In the genomic region with DNA sequence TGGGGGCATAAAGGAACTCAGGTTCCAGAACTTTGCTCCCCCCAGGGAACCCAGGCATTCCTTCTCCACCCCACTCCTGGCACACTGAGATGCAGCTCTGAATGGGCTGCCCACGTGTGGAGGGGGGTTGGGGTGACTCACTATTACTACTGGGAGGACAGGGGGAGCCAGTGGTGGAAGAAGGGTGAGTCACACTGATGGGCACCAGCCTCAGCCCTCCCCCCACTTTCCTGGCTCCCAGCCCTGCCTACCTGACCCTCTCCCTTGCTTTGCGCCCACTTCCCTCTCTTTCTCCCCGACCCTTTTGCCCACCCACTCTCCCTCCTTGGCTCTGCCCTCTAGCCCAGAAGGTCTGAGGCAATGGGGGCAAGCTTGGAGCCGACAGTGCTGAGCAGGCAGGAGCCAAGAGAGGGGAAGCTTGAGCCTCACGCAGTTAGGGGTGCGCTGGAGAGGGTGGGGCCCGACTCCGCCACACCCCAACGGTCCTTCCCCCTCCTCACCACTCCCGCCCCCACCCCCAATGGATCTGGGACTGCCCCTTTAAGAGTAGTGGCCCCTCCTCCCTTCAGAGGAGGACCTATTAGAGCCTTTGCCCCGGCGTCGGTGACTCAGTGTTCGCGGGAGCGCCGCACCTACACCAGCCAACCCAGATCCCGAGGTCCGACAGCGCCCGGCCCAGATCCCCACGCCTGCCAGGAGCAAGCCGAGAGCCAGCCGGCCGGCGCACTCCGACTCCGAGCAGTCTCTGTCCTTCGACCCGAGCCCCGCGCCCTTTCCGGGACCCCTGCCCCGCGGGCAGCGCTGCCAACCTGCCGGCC, we compare ENCODE assay signal across 8 cellular contexts. TPM values are rescaled to one million over a fixed set of nuclear protein-coding genes. Genes with fewer than 3 reads are reported as not detected.
DNase-seq lines count a peak whose midpoint lies in the region; ATAC-seq lines count a peak whose summit lies in the region.

A gene (plus strand): TSS at position 611 of the 818 bp plus-strand sequence. CDS start 208 bp downstream, outside the sequence.

- no peaks in the 10 kb centered on the region for H3K27me3 ChIP-seq in effector memory CD4-positive, alpha-beta T cell (replicated peaks; ENCODE audit: control insufficient read depth, insufficient read depth, low read length, poor library complexity, severe bottlenecking)

- POLR2A ChIA-PET in activated CD8-positive, alpha-beta memory T cell treated with anti-CD3 and anti-CD28 coated beads for 36 hours (lab: Charles Lee) = interaction anchor here (0.6 to 2.6 kb wide), 10 partner anchors 8 to 111 kb away, joined by 3 to 24 read pairs (median 5); no protein-coding TSS in a partner anchor

- no peaks in the 10 kb centered on the region for H3K9me3 ChIP-seq in effector memory CD4-positive, alpha-beta T cell (ENCODE audit: control insufficient read depth, low read length)

- peak within 1 kb of the TSS; percentile 100 for H3K4me3 ChIP-seq in effector memory CD4-positive, alpha-beta T cell (ENCODE audit: insufficient read depth, low read depth, low read length, poor library complexity, severe bottlenecking)

- CTCF ChIA-PET in activated CD8-positive, alpha-beta memory T cell treated with anti-CD3 and anti-CD28 coated beads for 36 hours (lab: Charles Lee) = interaction anchor here (0.8 to 5.2 kb wide), 12 partner anchors 8 to 111 kb away, joined by 3 to 47 read pairs (median 5); no protein-coding TSS in a partner anchor

- peaks cover 2% of the 10 kb centered on the region for H3K36me3 ChIP-seq in effector memory CD4-positive, alpha-beta T cell (ENCODE audit: control insufficient read depth, insufficient read depth, low read length)

- peak within 1 kb of the TSS; percentile 91 for H3K27ac ChIP-seq in effector memory CD4-positive, alpha-beta T cell (ENCODE audit: insufficient read depth, low read length, poor library complexity, severe bottlenecking)

- ATAC-seq in HG03521 (IDR thresholded peaks at IDR 0.05; ENCODE audit: unreplicated experiment) = peak; percentile 55

- H3K4me1 ChIP-seq in effector memory CD4-positive, alpha-beta T cell (ENCODE audit: control insufficient read depth, insufficient read depth, low read length, poor library complexity, severe bottlenecking) = peaks cover 20% of the 10 kb centered on the region

- DNase-seq in AG20443 (ENCODE audit: low spot score) (peak; percentile 92), GM19238 (ENCODE audit: insufficient read length, low spot score) (peak; percentile 71), NCI-H82 treated with DMSO at 0.1 percent for 48 hours (lab: John Stamatoyannopoulos, UW; ENCODE audit: unreplicated experiment) (peak; percentile 49), medulla oblongata (ENCODE audit: extremely low spot score) (peak; percentile 87)
- peak; percentile 79 to 82 (median 81) for DNase-seq in effector memory CD4-positive, alpha-beta T cell
- peak; percentile 70 for DNase-seq in stimulated activated CD8-positive, alpha-beta memory T cell treated with anti-CD3 and anti-CD28 coated beads, Interleukin-12 subunit alpha, Interleukin-12 subunit beta, amount 100 ng/mL, for 4 hours (ENCODE audit: low read depth)

RNA-seq across cellular contexts. Expression of the gene that starts here (rescaled TPM):
- total RNA-seq in activated CD8-positive, alpha-beta memory T cell treated with anti-CD3 and anti-CD28 coated beads for 36 hours = 10 to 100 TPM; 95.3 to 95.9 TPM

Comparison
In these comparisons a context has a peak if more than half of its experiments do, and no peak if none do; other contexts are left out.
1. Peak in every context shown above with its lines: DNase-seq, ATAC-seq, H3K4me3 ChIP-seq and H3K27ac ChIP-seq.